8 cellular contexts compared by ENCODE assay signal in the genomic region with DNA sequence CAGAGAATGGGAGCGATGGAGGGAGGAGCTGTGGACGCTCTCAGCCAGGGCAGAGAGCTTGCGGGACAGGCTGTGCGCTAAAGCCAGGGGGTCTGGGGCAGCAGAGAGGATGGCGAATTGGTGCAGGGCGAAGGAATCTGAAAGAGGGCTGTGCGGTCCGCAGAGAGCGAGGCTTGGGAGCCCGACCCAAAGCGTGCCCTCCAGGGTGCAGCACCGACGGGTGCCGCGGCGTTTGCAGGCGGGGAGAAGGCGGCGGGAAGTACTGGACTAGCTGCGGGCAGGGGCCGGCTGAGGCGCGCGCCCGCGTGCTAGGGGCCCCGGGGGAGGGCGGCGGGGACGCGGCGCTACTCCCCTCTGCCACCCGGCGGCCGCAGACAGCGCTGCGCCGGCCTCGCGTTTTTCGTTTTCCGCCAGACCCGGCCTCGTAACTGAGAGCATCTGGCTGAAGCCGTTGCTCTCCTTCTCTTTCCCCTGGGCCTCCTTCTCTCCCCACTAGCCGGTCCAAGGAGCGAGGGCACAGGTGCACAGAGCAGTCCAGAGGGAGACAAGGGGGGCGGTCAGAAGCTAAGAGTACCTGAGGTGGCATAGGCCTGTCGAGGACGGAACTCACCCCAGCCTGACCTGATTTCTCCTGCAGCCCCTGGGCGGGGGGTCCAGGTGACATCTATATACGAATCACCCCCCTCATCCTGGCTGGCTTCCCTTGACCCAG. TPM values are rescaled to one million over a fixed set of nuclear protein-coding genes. Genes with fewer than 3 reads are reported as not detected.
DNase-seq lines count a peak whose midpoint lies in the region; ATAC-seq and TF ChIP-seq lines count a peak whose summit lies in the region.

No MANE protein-coding gene starts in this region.

- POLR2A ChIA-PET in AG04449 (lab: Yijun Ruan, JAX) = no interaction called here

- peaks cover 33% of the 10 kb centered on the region for H3K27me3 Mint-ChIP-seq in activated naive CD8-positive, alpha-beta T cell treated with anti-CD3 and anti-CD28 coated beads for 36 hours

- H4K20me1 ChIP-seq in osteoblast (ENCODE audit: insufficient read depth, low read length) = no peaks in the 10 kb centered on the region

- peak overlapping the region; percentile 52 for H3K4me3 ChIP-seq in AG04449 (ENCODE audit: low read depth, low read length)
- H3K4me3 ChIP-seq in cardiac muscle cell = peak overlapping the region; percentile 27
- H3K4me3 ChIP-seq in osteoblast (ENCODE audit: insufficient read depth, low read length) = peak overlapping the region; percentile 66
- peak overlapping the region; percentile 42 for H3K4me3 ChIP-seq in upper lobe of right lung

- H2AFZ ChIP-seq in osteoblast (ENCODE audit: low read length) = peak overlapping the region; percentile 85

- peaks cover 9% of the 10 kb centered on the region for H3K27me3 ChIP-seq in cardiac muscle cell
- H3K27me3 ChIP-seq in osteoblast (ENCODE audit: insufficient read depth, low read length) = peaks cover 38% of the 10 kb centered on the region
- peaks cover 9% of the 10 kb centered on the region for H3K27me3 ChIP-seq in upper lobe of right lung

- peak; percentile 92 for ATAC-seq in upper lobe of right lung

- peak overlapping the region; percentile 62 for H3K4me3 Mint-ChIP-seq in activated naive CD8-positive, alpha-beta T cell treated with anti-CD3 and anti-CD28 coated beads for 36 hours

- H3K4me1 Mint-ChIP-seq in activated naive CD8-positive, alpha-beta T cell treated with anti-CD3 and anti-CD28 coated beads for 36 hours = peaks cover 1% of the 10 kb centered on the region

- no peaks in the 10 kb centered on the region for H3K9me3 Mint-ChIP-seq in activated naive CD8-positive, alpha-beta T cell treated with anti-CD3 and anti-CD28 coated beads for 36 hours

- intact Hi-C loops in upper lobe of right lung (cut with DNase I) = no loop called here

- H3K36me3 ChIP-seq in cardiac muscle cell = no peaks in the 10 kb centered on the region
- no peaks in the 10 kb centered on the region for H3K36me3 ChIP-seq in osteoblast (ENCODE audit: insufficient read depth, low read length)
- H3K36me3 ChIP-seq in upper lobe of right lung = no peaks in the 10 kb centered on the region

- no peak overlapping the region for H3K27ac ChIP-seq in cardiac muscle cell
- no peak overlapping the region for H3K27ac ChIP-seq in osteoblast (ENCODE audit: low read depth, low read length)
- H3K27ac ChIP-seq in upper lobe of right lung = no peak overlapping the region

- H3K4me1 ChIP-seq in cardiac muscle cell (ENCODE audit: low read depth) (no peaks in the 10 kb centered on the region), osteoblast (ENCODE audit: insufficient read depth, low read length) (no peaks in the 10 kb centered on the region), upper lobe of right lung (peaks cover 5% of the 10 kb centered on the region)

- in situ Hi-C loops in GM13977 (cut with MboI; ENCODE audit: low pct_unique_long_range_greater_than_20kb, low sequenced_read_pairs, unreplicated experiment) = no loop called here

- H3K4me2 ChIP-seq in osteoblast (ENCODE audit: insufficient read depth, low read length) = peak overlapping the region; percentile 73

- TF ChIP-seq CTCF in AG04449 (IDR thresholded peaks at IDR 0.05; ENCODE audit: insufficient read depth, low read length, missing control alignments) (peak; percentile 74), GM13977 (IDR thresholded peaks at IDR 0.05; ENCODE audit: extremely low read depth, insufficient read depth, missing control alignments) (peak; percentile 78), cardiac muscle cell (IDR thresholded peaks at IDR 0.05; ENCODE audit: low read depth, low read length) (peak; percentile 64), osteoblast (IDR thresholded peaks at IDR 0.05; ENCODE audit: extremely low read depth, low read depth, low read length) (peak; percentile 54), upper lobe of right lung (IDR thresholded peaks at IDR 0.05) (peak; percentile 75)

- no peak overlapping the region for H3K27ac Mint-ChIP-seq in activated naive CD8-positive, alpha-beta T cell treated with anti-CD3 and anti-CD28 coated beads for 36 hours

- CTCF ChIA-PET in AG04449 (lab: Yijun Ruan, JAX) = interaction anchor here (0.8 to 3.7 kb wide), 12 partner anchors 11 to 109 kb away, joined by 3 to 44 read pairs (median 6); no protein-coding TSS in a partner anchor

- H3K36me3 Mint-ChIP-seq in activated naive CD8-positive, alpha-beta T cell treated with anti-CD3 and anti-CD28 coated beads for 36 hours = no peaks in the 10 kb centered on the region

- H3K9me3 ChIP-seq in cardiac muscle cell (ENCODE audit: low read depth) (no peaks in the 10 kb centered on the region), osteoblast (ENCODE audit: low read depth, low read length) (no peaks in the 10 kb centered on the region), upper lobe of right lung (no peaks in the 10 kb centered on the region)

- no peaks in the 10 kb centered on the region for H3K79me2 ChIP-seq in osteoblast (ENCODE audit: insufficient read depth, low read length)

- DNase-seq in AG04449 (ENCODE audit: low read depth, low spot score) (no peak), GM13977 (ENCODE audit: low spot score) (peak; percentile 88), NCI-H82 (lab: John Stamatoyannopoulos, UW) (peak; percentile 74), cardiac muscle cell (ENCODE audit: low read depth in 1 of 2, low spot score in 1 of 2) (peak; percentile 73 to 85), osteoblast (ENCODE audit: insufficient read length, low spot score, missing footprints) (peak; percentile 98), upper lobe of right lung (peak; percentile 80), dedifferentiated amniotic fluid mesenchymal stem cell (ENCODE audit: extremely low spot score) (no peak)
- DNase-seq in activated naive CD8-positive, alpha-beta T cell treated with anti-CD3 and anti-CD28 coated beads for 36 hours = peak; percentile 66

RNA-seq across cellular contexts. Expression of gene SLC6A12, which starts 24.9 kb away (rescaled TPM):
- not detected for total RNA-seq in activated naive CD8-positive, alpha-beta T cell treated with anti-CD3 and anti-CD28 coated beads for 36 hours
- total RNA-seq in cardiac muscle cell (0.33 and 0.63 TPM in 2 replicates), osteoblast (not detected in 2 replicates), upper lobe of right lung (11.1 TPM)
- polyA plus RNA-seq in cardiac muscle cell = 0.24 and 0.52 TPM in 2 replicates

Comparison
In these comparisons a context has a peak if more than half of its experiments do, and no peak if none do; other contexts are left out.
1. DNase-seq: peak in GM13977 (single experiment), NCI-H82 (single experiment), activated naive CD8-positive, alpha-beta T cell treated with anti-CD3 and anti-CD28 coated beads for 36 hours (single experiment), cardiac muscle cell (2 of 2), osteoblast (single experiment) and upper lobe of right lung (single experiment); none in AG04449 (single experiment) and dedifferentiated amniotic fluid mesenchymal stem cell (single experiment).
2. Peak in every context shown above with its lines, with median percentiles within 50 percentile points of each other: H3K4me3 ChIP-seq and CTCF ChIP-seq.